ENCODE assay signal across 10 cellular contexts in genomic region chr3:4670352-4670751, GRCh38.
DNase-seq lines count a peak whose midpoint lies in the region; ATAC-seq and TF ChIP-seq lines count a peak whose summit lies in the region.
"Had no signal": no experiment of that assay in that cellular context is flagged by ENCODE, and none has a peak within 500 bp of the region (broad histone marks: within the 10 kb centered on the region; RNA-seq: fewer than 3 reads in every experiment).

No MANE protein-coding gene starts in this region.

- intact Hi-C loops in CD4-positive, alpha-beta T cell (cut with DNase I, micrococcal nuclease): no loop called here

- H3K4ac ChIP-seq in neuronal stem cell (ENCODE audit: low read length): no peak overlapping the region

- H3K4me1 Mint-ChIP-seq in CD4-positive, alpha-beta T cell (ENCODE audit: low read depth): no peaks in the 10 kb centered on the region
- H3K4me1 Mint-ChIP-seq: naive thymus-derived CD8-positive, alpha-beta T cell had no signal

- TF ChIP-seq CTCF in AG04450 (IDR thresholded peaks at IDR 0.05; ENCODE audit: low read depth, low read length) (peak; percentile 47), GM12872 (IDR thresholded peaks at IDR 0.05; ENCODE audit: insufficient read depth, low read depth, low read length) (peak; percentile 32; the same call in 1 of the 3 replicates), fibroblast of villous mesenchyme (IDR thresholded peaks at IDR 0.05; ENCODE audit: insufficient read depth, low read depth, low read length) (peak; percentile 50)
- no peak for TF ChIP-seq CTCF in CD4-positive, alpha-beta T cell (IDR thresholded peaks at IDR 0.05)

- H4K8ac ChIP-seq in neuronal stem cell (ENCODE audit: low read depth, low read length): no peak overlapping the region

- no peak overlapping the region for H2BK120ac ChIP-seq in neuronal stem cell (ENCODE audit: low read depth, low read length)

- no CpG with 5 or more reads among the region's 5 CpGs for WGBS in neuronal stem cell (ENCODE audit: extremely low coverage in 2 of 2, insufficient read length in 2 of 2, insufficient replicate concordance in 1 of 2), 2 donors

- H3K4me3 ChIP-seq in AG04450 (ENCODE audit: low read depth, low read length): no peak overlapping the region
- no peak overlapping the region for H3K4me3 ChIP-seq in fibroblast of villous mesenchyme (ENCODE audit: low read depth, low read length)
- H3K4me3 ChIP-seq in neuronal stem cell (ENCODE audit: low read length in 2 of 2): no peak overlapping the region
- H3K4me3 ChIP-seq: SJCRH30 had no signal

- no peak overlapping the region for H3K23ac ChIP-seq in neuronal stem cell (ENCODE audit: low read depth, low read length, poor library complexity)

- H3K9me3 Mint-ChIP-seq in CD4-positive, alpha-beta T cell: no peaks in the 10 kb centered on the region
- H3K9me3 Mint-ChIP-seq: naive thymus-derived CD8-positive, alpha-beta T cell had no signal

- CTCF ChIA-PET in AG04450 (lab: Charles Lee): interaction anchor here (0.8 to 1.6 kb wide), 4 partner anchors 11 to 37 kb away, joined by 3 to 6 read pairs (median 4); no protein-coding TSS in a partner anchor
- CTCF ChIA-PET in CD4-positive, alpha-beta T cell (lab: Charles Lee): no interaction called here

- no peaks in the 10 kb centered on the region for H3K9me3 ChIP-seq in AG04450 (ENCODE audit: control insufficient read depth, insufficient read depth, low read length)
- no peaks in the 10 kb centered on the region for H3K9me3 ChIP-seq in CD4-positive, alpha-beta T cell (ENCODE audit: control insufficient read depth, low read length)
- H3K9me3 ChIP-seq in neuronal stem cell (replicated peaks in 1 of 2; ENCODE audit: control insufficient read depth in 2 of 2, insufficient read depth in 1 of 2, low read depth in 1 of 2, low read length in 2 of 2): peaks cover 0 to 2% of the 10 kb centered on the region in 2 donors
- H3K9me3 ChIP-seq: SJCRH30 had no signal

- no peak overlapping the region for H2AFZ ChIP-seq in neuronal stem cell (ENCODE audit: low read length)

- H2AK5ac ChIP-seq in neuronal stem cell (ENCODE audit: low read depth, low read length): no peak overlapping the region

- no peak overlapping the region for H4K91ac ChIP-seq in neuronal stem cell (ENCODE audit: low read depth, low read length, poor library complexity)

- no peaks in the 10 kb centered on the region for H3K27me3 Mint-ChIP-seq in CD4-positive, alpha-beta T cell
- H3K27me3 Mint-ChIP-seq: naive thymus-derived CD8-positive, alpha-beta T cell had no signal

- no peak overlapping the region for H3K18ac ChIP-seq in neuronal stem cell (ENCODE audit: low read length)

- no peak overlapping the region for H3K4me2 ChIP-seq in neuronal stem cell (ENCODE audit: insufficient read depth, low read length, poor library complexity, severe bottlenecking)

- no peak overlapping the region for H2BK5ac ChIP-seq in neuronal stem cell (ENCODE audit: low read length)

- H3K27me3 ChIP-seq in AG04450 (ENCODE audit: control insufficient read depth, insufficient read depth, low read length) (no peaks in the 10 kb centered on the region), neuronal stem cell (ENCODE audit: control insufficient read depth in 3 of 3, insufficient read depth in 3 of 3, low read depth in 1 of 3, low read length in 3 of 3) (no peaks in the 10 kb centered on the region)
- H3K27me3 ChIP-seq in CD4-positive, alpha-beta T cell (ENCODE audit: control insufficient read depth, insufficient read depth, low read length): no peaks in the 10 kb centered on the region
- H3K27me3 ChIP-seq: SJCRH30 had no signal

- H3K27ac Mint-ChIP-seq in CD4-positive, alpha-beta T cell: no peak overlapping the region

- no peak for ATAC-seq in CD4-positive, alpha-beta T cell (ENCODE audit: poor library complexity)
- no peak for ATAC-seq in GM21526 (IDR thresholded peaks at IDR 0.05; ENCODE audit: low FRiP score, unreplicated experiment)
- ATAC-seq: naive thymus-derived CD8-positive, alpha-beta T cell had no signal

- POLR2A ChIA-PET in AG04450 (lab: Yijun Ruan, JAX): no interaction called here
- POLR2A ChIA-PET in CD4-positive, alpha-beta T cell (lab: Charles Lee): no interaction called here

- no peak overlapping the region for H3K14ac ChIP-seq in neuronal stem cell (ENCODE audit: low read length)

- no peaks in the 10 kb centered on the region for H3K79me1 ChIP-seq in neuronal stem cell (ENCODE audit: low read depth, low read length)

- H3K9ac ChIP-seq in neuronal stem cell (ENCODE audit: low read depth, low read length, poor library complexity): no peak overlapping the region

- no peak overlapping the region for H2BK12ac ChIP-seq in neuronal stem cell (ENCODE audit: low read length)

- H3K4me3 Mint-ChIP-seq in CD4-positive, alpha-beta T cell: no peak overlapping the region
- H3K4me3 Mint-ChIP-seq: naive thymus-derived CD8-positive, alpha-beta T cell had no signal

- no peak overlapping the region for H2BK15ac ChIP-seq in neuronal stem cell (ENCODE audit: low read length)

- DNase-seq in AG04450 (ENCODE audit: low read depth, low spot score): no peak
- peak; percentile 11 for DNase-seq in RPMI8226
- DNase-seq in fibroblast of villous mesenchyme (ENCODE audit: low read depth): no peak
- DNase-seq in CD4-positive, alpha-beta T cell: no peak
- no peak for DNase-seq in neuronal stem cell (ENCODE audit: low spot score)
- no peak for DNase-seq in stimulated activated CD4-positive, alpha-beta T cell treated with anti-CD3 and anti-CD28 coated beads, Interleukin-2, amount 100 ng/mL, for 48 hours
- DNase-seq: naive thymus-derived CD8-positive, alpha-beta T cell had no signal

- H3K27ac ChIP-seq in AG04450 (ENCODE audit: low read depth, low read length) (no peak overlapping the region), neuronal stem cell (replicated peaks; ENCODE audit: low read length) (no peak overlapping the region)
- H3K27ac ChIP-seq in CD4-positive, alpha-beta T cell (ENCODE audit: low read depth, low read length): no peak overlapping the region
- H3K27ac ChIP-seq: SJCRH30 had no signal

- peaks cover 98% of the 10 kb centered on the region for H3K36me3 Mint-ChIP-seq in CD4-positive, alpha-beta T cell (ENCODE audit: low read depth)

- no peaks in the 10 kb centered on the region for H3K4me1 ChIP-seq in neuronal stem cell (ENCODE audit: control insufficient read depth in 2 of 2, insufficient read depth in 1 of 2, low read depth in 1 of 2, low read length in 2 of 2)
- H3K4me1 ChIP-seq: SJCRH30 had no signal

- H3K36me3 ChIP-seq in neuronal stem cell (replicated peaks in 1 of 2; ENCODE audit: control insufficient read depth in 2 of 2, insufficient read depth in 2 of 2, low read length in 2 of 2): no peaks in the 10 kb centered on the region
- H3K36me3 ChIP-seq: SJCRH30 had no signal
